21 cellular contexts compared by ENCODE assay signal in genomic region chr4:39548425-39549067, GRCh38. TPM values are rescaled to one million over a fixed set of nuclear protein-coding genes. Genes with fewer than 3 reads are reported as not detected.
A peak's percentile ranks its signal among the peaks of the same experiment; 100 is the strongest.
DNase-seq lines count a peak whose midpoint lies in the region; ATAC-seq and TF ChIP-seq lines count a peak whose summit lies in the region.
"Had no signal": no experiment of that assay in that cellular context is flagged by ENCODE, and none has a peak within 500 bp of the region (broad histone marks: within the 10 kb centered on the region; RNA-seq: fewer than 3 reads in every experiment).

No MANE protein-coding gene starts in this region.

- H3K27me3 ChIP-seq in SJSA1 (replicated peaks) (no peaks in the 10 kb centered on the region), gastroesophageal sphincter (no peaks in the 10 kb centered on the region)
- H3K27me3 ChIP-seq: BLaER1 treated with 17β-estradiol and CSF1 and Interleukin-3, amounts not matched to agents 10 nM and 100 nM; esophagus squamous epithelium; Peyer's patch; right lobe of liver had no signal

- no peak for TF ChIP-seq CTCF in gastroesophageal sphincter (IDR thresholded peaks at IDR 0.05)

- H3K9me3 ChIP-seq in SJSA1 (replicated peaks): no peaks in the 10 kb centered on the region
- no peaks in the 10 kb centered on the region for H3K9me3 ChIP-seq in gastroesophageal sphincter
- H3K9me3 ChIP-seq: esophagus squamous epithelium, Peyer's patch, right lobe of liver had no signal

- WGBS in gastroesophageal sphincter (ENCODE audit: low coverage in 1 of 2), 2 donors: 50 to 88% methylated on average over 1 to 3 of the region's 3 CpGs

- no peak for TF ChIP-seq POLR2A in gastroesophageal sphincter (IDR thresholded peaks at IDR 0.05)

- H3K4me3 ChIP-seq in SJSA1 (no peak overlapping the region), gastroesophageal sphincter (no peak overlapping the region)
- H3K4me3 ChIP-seq: BLaER1 treated with 17β-estradiol and CSF1 and Interleukin-3, amounts not matched to agents 10 nM and 100 nM; esophagus squamous epithelium; lung; Peyer's patch; right lobe of liver had no signal

- no peak for ATAC-seq in HG02884 (IDR thresholded peaks at IDR 0.05; ENCODE audit: unreplicated experiment)
- ATAC-seq in gastroesophageal sphincter: no peak
- ATAC-seq: activated CD4-positive, alpha-beta T cell treated with anti-CD3 and anti-CD28 coated beads for 36 hours; activated CD8-positive, alpha-beta memory T cell treated with anti-CD3 and anti-CD28 coated beads, Interleukin-2, amount 10 ng/mL, durations not matched to agents 7 days and 5 days; activated naive CD8-positive, alpha-beta T cell treated with anti-CD3 and anti-CD28 coated beads, Interleukin-2, amount 50 U/mL, for 24 hours; right lobe of liver; stimulated activated naive B cell treated with anti-CD40 and anti-IgM and Interleukin-4, amounts not matched to agents 10 μg/mL and 1 μg/mL and 100 μg/mL, for 72 hours had no signal

- peak; percentile 81 for DNase-seq in EH (ENCODE audit: low read depth)
- peak in 1 of 2 experiments; percentile 47 for DNase-seq in SJSA1 (ENCODE audit: low read depth in 1 of 2, low spot score in 2 of 2)
- DNase-seq in fibroblast of peridontal ligament (ENCODE audit: extremely low read depth): peak; percentile 36
- peak; percentile 27 for DNase-seq in renal cortical epithelial cell (ENCODE audit: low read depth)
- DNase-seq in NCI-H2029 treated with DMSO at 0.1 percent for 48 hours (lab: John Stamatoyannopoulos, UW): no peak
- DNase-seq in central memory CD4-positive, alpha-beta T cell: no peak
- DNase-seq: activated CD4-positive, alpha-beta T cell treated with anti-CD3 and anti-CD28 coated beads for 36 hours; activated CD8-positive, alpha-beta memory T cell treated with anti-CD3 and anti-CD28 coated beads, Interleukin-2, amount 10 ng/mL, durations not matched to agents 7 days and 5 days; activated naive CD8-positive, alpha-beta T cell treated with anti-CD3 and anti-CD28 coated beads, Interleukin-2, amount 50 U/mL, for 24 hours; effector CD4-positive, alpha-beta T cell; esophagus squamous epithelium; H9; NCI-H1417 treated with DMSO at 0.1 percent for 48 hours; occipital lobe; Peyer's patch; right lobe of liver; stimulated activated naive B cell treated with anti-CD40 and anti-IgM and Interleukin-4, amounts not matched to agents 10 μg/mL and 1 μg/mL and 100 μg/mL, for 72 hours had no signal

- H3K27ac ChIP-seq in SJSA1 (peak overlapping the region; percentile 39; the same call in 1 of the 2 replicates), gastroesophageal sphincter (no peak overlapping the region)
- H3K27ac ChIP-seq: BLaER1 treated with 17β-estradiol and CSF1 and Interleukin-3, amounts not matched to agents 10 nM and 100 nM; esophagus squamous epithelium; Peyer's patch; right lobe of liver had no signal

- H3K36me3 ChIP-seq in SJSA1: no peaks in the 10 kb centered on the region
- peaks cover 0 to 46% of the 10 kb centered on the region in 2 donors for H3K36me3 ChIP-seq in gastroesophageal sphincter

- H3K4me1 ChIP-seq in SJSA1 (replicated peaks) (peaks cover 11% of the 10 kb centered on the region; the same call in 1 of the 2 replicates), gastroesophageal sphincter (no peaks in the 10 kb centered on the region)
- H3K4me1 ChIP-seq: BLaER1 treated with 17β-estradiol and CSF1 and Interleukin-3, amounts not matched to agents 10 nM and 100 nM had no signal

- TF ChIP-seq EP300 in gastroesophageal sphincter (IDR thresholded peaks at IDR 0.05): no peak

RNA-seq across cellular contexts. Expression of gene UGDH, which starts 21.3 kb away (rescaled TPM):
- total RNA-seq in SJSA1 (2014; rRNA removed; shearing (Covaris generic)): 18.2 and 27.4 TPM in 2 replicates
- total RNA-seq in renal cortical epithelial cell: 317 and 424 TPM in 2 replicates
- total RNA-seq in gastroesophageal sphincter: 100 to 1,000 TPM in 1 of 4 donors, 10 to 100 TPM in 3; 31.1 to 151 (median 90.0) TPM

Comparison
In these comparisons a context has a peak if more than half of its experiments do, and no peak if none do; other contexts are left out.
1. DNase-seq: peak in EH (single experiment), fibroblast of peridontal ligament (single experiment) and renal cortical epithelial cell (single experiment); none in NCI-H2029 treated with DMSO at 0.1 percent for 48 hours (single experiment) and central memory CD4-positive, alpha-beta T cell (single experiment).